Comparison of ENCODE assay signal across 1 cellular context in the genomic region with DNA sequence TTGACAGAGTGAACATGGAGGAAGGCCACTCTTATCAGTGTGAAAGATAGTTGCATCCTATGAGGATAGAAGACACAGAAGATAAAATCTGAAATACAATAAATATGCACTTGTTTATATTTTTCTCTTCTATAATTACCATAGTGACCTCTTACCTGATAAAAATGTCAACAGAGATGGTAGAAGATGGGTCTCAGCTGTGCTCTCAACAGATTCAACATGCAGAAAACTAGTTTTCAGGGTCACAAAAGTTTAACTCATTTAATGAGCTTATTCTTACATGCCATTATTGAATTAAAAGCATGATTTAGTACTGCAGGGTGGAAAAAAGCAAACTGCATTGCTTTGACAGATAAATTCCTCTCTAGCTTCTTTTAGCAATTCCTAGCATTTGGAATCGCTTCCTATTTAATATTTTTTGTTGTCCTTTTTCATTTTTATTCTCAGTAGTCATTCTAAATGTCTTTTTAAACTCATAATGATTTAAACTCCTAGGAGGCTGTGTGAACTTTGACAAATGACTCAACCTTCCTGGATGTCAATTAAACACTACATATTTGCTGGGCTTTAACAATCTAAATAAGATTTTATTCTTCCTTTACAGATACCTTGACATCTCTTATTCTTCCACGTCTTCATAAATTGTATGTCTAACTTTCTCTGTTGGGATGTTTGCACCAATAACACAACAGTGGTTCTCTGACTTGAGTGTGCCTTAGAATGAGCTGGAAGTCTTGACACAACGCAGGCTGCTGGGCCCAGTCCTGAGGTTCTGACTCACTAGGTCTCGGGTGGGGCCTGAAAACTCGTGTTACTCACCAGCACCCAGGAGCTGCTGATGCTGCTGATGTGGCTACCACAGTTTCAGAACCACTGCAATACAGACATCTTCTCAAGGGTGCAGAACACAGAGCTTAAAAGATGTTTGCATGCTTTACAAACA.
TF ChIP-seq lines count a peak whose summit lies in the region.

No MANE protein-coding gene starts in this region.

TF ChIP-seq in IMR-90, 13 proteins besides CTCF, POLR2A, EP300 and RAD21 (continued from another document):
- TF ChIP-seq, protein P1, sequence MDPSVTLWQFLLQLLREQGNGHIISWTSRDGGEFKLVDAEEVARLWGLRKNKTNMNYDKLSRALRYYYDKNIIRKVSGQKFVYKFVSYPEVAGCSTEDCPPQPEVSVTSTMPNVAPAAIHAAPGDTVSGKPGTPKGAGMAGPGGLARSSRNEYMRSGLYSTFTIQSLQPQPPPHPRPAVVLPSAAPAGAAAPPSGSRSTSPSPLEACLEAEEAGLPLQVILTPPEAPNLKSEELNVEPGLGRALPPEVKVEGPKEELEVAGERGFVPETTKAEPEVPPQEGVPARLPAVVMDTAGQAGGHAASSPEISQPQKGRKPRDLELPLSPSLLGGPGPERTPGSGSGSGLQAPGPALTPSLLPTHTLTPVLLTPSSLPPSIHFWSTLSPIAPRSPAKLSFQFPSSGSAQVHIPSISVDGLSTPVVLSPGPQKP (IDR thresholded peaks at IDR 0.05; ENCODE audit: borderline replicate concordance, low read depth, low read length) = no peak
- TF ChIP-seq FOS (IDR thresholded peaks at IDR 0.05; ENCODE audit: low read depth, low read length) = 0 out of 2 replicates have a peak, but pooled peaks have one; percentile 48
